In genomic region chr3:16359331-16359730, GRCh38 we compare ENCODE assay signal across 12 cellular contexts.
DNase-seq lines count a peak whose midpoint lies in the region; ATAC-seq and TF ChIP-seq lines count a peak whose summit lies in the region.
"Had no signal": no experiment of that assay in that cellular context is flagged by ENCODE, and none has a peak within 500 bp of the region (broad histone marks: within the 10 kb centered on the region; RNA-seq: fewer than 3 reads in every experiment).

No MANE protein-coding gene starts in this region.

- H3K27me3 Mint-ChIP-seq in activated T-cell treated with anti-CD3 and anti-CD28 coated beads, Interleukin-2, amount 50 U/mL, for 72 hours (ENCODE audit: low read depth) = no peaks in the 10 kb centered on the region
- H3K27me3 Mint-ChIP-seq in brain (no peaks in the 10 kb centered on the region), mesothelial cell of epicardium (ENCODE audit: low read depth) (no peaks in the 10 kb centered on the region)
- H3K27me3 Mint-ChIP-seq: IgD-negative memory B cell had no signal

- TF ChIP-seq CTCF in brain (conservative IDR thresholded peaks at IDR 0.05) (no peak), gastrocnemius medialis (IDR thresholded peaks at IDR 0.05 in 4 of 5, conservative IDR thresholded peaks at IDR 0.05 in 1 of 5) (no peak), mesothelial cell of epicardium (IDR thresholded peaks at IDR 0.05; ENCODE audit: unreplicated experiment) (no peak), prostate gland (IDR thresholded peaks at IDR 0.05) (no peak)

- TF ChIP-seq POLR2A in gastrocnemius medialis (IDR thresholded peaks at IDR 0.05) = no peak
- TF ChIP-seq POLR2A in prostate gland (IDR thresholded peaks at IDR 0.05) = no peak

- no peaks in the 10 kb centered on the region for H3K27me3 ChIP-seq in gastrocnemius medialis
- H3K27me3 ChIP-seq in prostate gland (replicated peaks; ENCODE audit: insufficient read depth) = no peaks in the 10 kb centered on the region
- H3K27me3 ChIP-seq: ascending aorta had no signal

- H3K27ac ChIP-seq in gastrocnemius medialis (peak overlapping the region in 3 of 4 donors; percentile 28 to 61 (median 42)), prostate gland (no peak overlapping the region)
- H3K27ac ChIP-seq: ascending aorta had no signal

- peaks cover 11 to 48% of the 10 kb centered on the region in 2 donors for H3K4me1 ChIP-seq in gastrocnemius medialis
- no peaks in the 10 kb centered on the region for H3K4me1 ChIP-seq in prostate gland (replicated peaks)
- H3K4me1 ChIP-seq: ascending aorta had no signal

- no peak overlapping the region for H3K4me3 ChIP-seq in gastrocnemius medialis
- H3K4me3 ChIP-seq in prostate gland = no peak overlapping the region
- H3K4me3 ChIP-seq: ascending aorta had no signal

- peaks cover 34% of the 10 kb centered on the region for H3K4me1 Mint-ChIP-seq in activated T-cell treated with anti-CD3 and anti-CD28 coated beads, Interleukin-2, amount 50 U/mL, for 72 hours (ENCODE audit: low read depth)
- peaks cover 29% of the 10 kb centered on the region for H3K4me1 Mint-ChIP-seq in brain
- peaks cover 11% of the 10 kb centered on the region for H3K4me1 Mint-ChIP-seq in mesothelial cell of epicardium

- intact Hi-C loops in gastrocnemius medialis (cut with DNase I; ENCODE audit: low total_unique reads) (no loop called here), prostate gland (cut with DNase I) (no loop called here)

- 64% methylated on average over 4 of the region's 4 CpGs for WGBS in prostate gland

- H3K9me3 ChIP-seq in gastrocnemius medialis = no peaks in the 10 kb centered on the region
- no peaks in the 10 kb centered on the region for H3K9me3 ChIP-seq in prostate gland
- H3K9me3 ChIP-seq: ascending aorta had no signal

- H3K27ac Mint-ChIP-seq in activated T-cell treated with anti-CD3 and anti-CD28 coated beads, Interleukin-2, amount 50 U/mL, for 72 hours = peak overlapping the region; percentile 78
- peak overlapping the region in 4 of 5 experiments; percentile 71 to 92 (median 82) for H3K27ac Mint-ChIP-seq in brain
- no peak overlapping the region for H3K27ac Mint-ChIP-seq in mesothelial cell of epicardium
- H3K27ac Mint-ChIP-seq: IgD-negative memory B cell had no signal

- no peaks in the 10 kb centered on the region for H3K36me3 ChIP-seq in gastrocnemius medialis
- H3K36me3 ChIP-seq in prostate gland = no peaks in the 10 kb centered on the region

- in situ Hi-C loops in gastrocnemius medialis (cut with MboI; ENCODE audit: low sequenced_read_pairs in 4 of 4) = no loop called here

- H3K36me3 Mint-ChIP-seq in activated T-cell treated with anti-CD3 and anti-CD28 coated beads, Interleukin-2, amount 50 U/mL, for 72 hours (ENCODE audit: insufficient read depth in 2 of 2) = peaks cover 13 to 28% of the 10 kb centered on the region in 2 donors
- H3K36me3 Mint-ChIP-seq in brain (peaks cover 25% of the 10 kb centered on the region), mesothelial cell of epicardium (no peaks in the 10 kb centered on the region)

- no peak overlapping the region for H3K4me3 Mint-ChIP-seq in activated T-cell treated with anti-CD3 and anti-CD28 coated beads, Interleukin-2, amount 50 U/mL, for 72 hours
- H3K4me3 Mint-ChIP-seq in brain (no peak overlapping the region), mesothelial cell of epicardium (no peak overlapping the region)

- no peak for ATAC-seq in activated T-cell treated with anti-CD3 and anti-CD28 coated beads, Interleukin-2, amount 50 U/mL, for 72 hours (replicated peaks in 1 of 2)
- ATAC-seq in gastrocnemius medialis (peak; percentile 41 to 63), HG03135 (IDR thresholded peaks at IDR 0.05; ENCODE audit: unreplicated experiment) (no peak)

- no peaks in the 10 kb centered on the region for H3K9me3 Mint-ChIP-seq in activated T-cell treated with anti-CD3 and anti-CD28 coated beads, Interleukin-2, amount 50 U/mL, for 72 hours
- no peaks in the 10 kb centered on the region for H3K9me3 Mint-ChIP-seq in brain
- no peaks in the 10 kb centered on the region for H3K9me3 Mint-ChIP-seq in mesothelial cell of epicardium
- H3K9me3 Mint-ChIP-seq: IgD-negative memory B cell had no signal

- DNase-seq in activated T-cell treated with anti-CD3 and anti-CD28 coated beads, Interleukin-2, amount 50 U/mL, for 72 hours = no peak
- no peak for DNase-seq in activated T-cell treated with anti-CD3 and anti-CD28 coated beads for 4 hours
- peak; percentile 83 for DNase-seq in MV-4-11 (lab: John Stamatoyannopoulos, UW)
- DNase-seq in gastrocnemius medialis = peak in 1 of 2 donors; percentile 29
- no peak for DNase-seq in mesothelial cell of epicardium (ENCODE audit: low spot score in 2 of 2, unreplicated experiment in 2 of 2)
- DNase-seq in prostate gland (ENCODE audit: low spot score) = no peak
- DNase-seq: NCI-H1436, NCI-H524 treated with DMSO at 0.1 percent for 48 hours had no signal

Comparison
In these comparisons a context has a peak if more than half of its experiments do, and no peak if none do; other contexts are left out.
1. ATAC-seq: peak in gastrocnemius medialis (2 of 2); none in activated T-cell treated with anti-CD3 and anti-CD28 coated beads, Interleukin-2, amount 50 U/mL, for 72 hours (0 of 2) and HG03135 (single experiment).
2. H3K27ac ChIP-seq: peak in gastrocnemius medialis (3 of 4); none in prostate gland (0 of 2).